ENCODE assay signal across 8 cellular contexts in the genomic region with DNA sequence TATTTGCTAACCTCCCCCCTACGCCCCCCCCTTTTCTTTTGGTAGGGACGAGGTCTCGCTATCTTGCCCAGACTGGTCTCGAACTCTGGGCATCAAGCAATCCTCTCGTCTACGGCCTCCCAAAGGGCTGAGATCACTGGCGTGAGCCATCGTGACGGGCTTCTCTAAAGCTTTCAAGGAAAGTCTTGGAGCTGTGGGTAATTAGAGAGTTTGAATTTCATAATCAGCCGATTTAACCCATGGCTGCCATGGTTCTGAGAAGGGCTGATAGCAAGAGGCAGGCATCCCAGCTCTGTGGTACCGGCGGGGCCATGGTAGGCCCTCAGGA. TPM values are rescaled to one million over a fixed set of nuclear protein-coding genes. Genes with fewer than 3 reads are reported as not detected.
DNase-seq lines count a peak whose midpoint lies in the region; ATAC-seq, FAIRE-seq and TF ChIP-seq lines count a peak whose summit lies in the region.

No MANE protein-coding gene starts in this region.

- no peak for DNase-seq in stimulated activated naive CD8-positive, alpha-beta T cell treated with anti-CD3 and anti-CD28 coated beads, Interleukin-15, Interleukin-2, amounts not matched to agents 100 U/mL and 50 U/mL, for 24 hours
- DNase-seq in body of pancreas (no peak), mucosa of descending colon (peak in 2 of 3 donors; percentile 41 to 60), HTR-8/SVneo (ENCODE audit: insufficient read length, low spot score) (no peak), NCI-H748 treated with DMSO at 0.1 percent for 48 hours (lab: John Stamatoyannopoulos, UW) (no peak), NCI-H1436 treated with DMSO at 0.1 percent for 48 hours (lab: John Stamatoyannopoulos, UW) (no peak), NCI-H446 treated with DMSO at 0.1 percent for 48 hours (lab: John Stamatoyannopoulos, UW) (no peak)

- peaks cover 8% of the 10 kb centered on the region for H3K36me3 Mint-ChIP-seq in stimulated activated naive CD8-positive, alpha-beta T cell treated with anti-CD3 and anti-CD28 coated beads, Interleukin-15, Interleukin-2, amounts not matched to agents 100 ng/mL and 50 ng/mL, for 24 hours (ENCODE audit: low read depth)

- no peak overlapping the region for H3K27ac Mint-ChIP-seq in stimulated activated naive CD8-positive, alpha-beta T cell treated with anti-CD3 and anti-CD28 coated beads, Interleukin-15, Interleukin-2, amounts not matched to agents 100 ng/mL and 50 ng/mL, for 24 hours

- peaks cover 49% of the 10 kb centered on the region for H3K4me1 Mint-ChIP-seq in stimulated activated naive CD8-positive, alpha-beta T cell treated with anti-CD3 and anti-CD28 coated beads, Interleukin-15, Interleukin-2, amounts not matched to agents 100 ng/mL and 50 ng/mL, for 24 hours (ENCODE audit: low read depth)

- H3K27me3 ChIP-seq in body of pancreas, result no peaks in the 10 kb centered on the region

- no peak for FAIRE-seq in HTR-8/SVneo (lab: Jason Lieb, UNC)

- no peak for TF ChIP-seq POLR2A in body of pancreas (IDR thresholded peaks at IDR 0.05)

- peak overlapping the region in 3 of 4 donors; percentile 56 to 95 (median 75) for H3K27ac ChIP-seq in body of pancreas

- TF ChIP-seq CTCF in body of pancreas (IDR thresholded peaks at IDR 0.05) (no peak), mucosa of descending colon (IDR thresholded peaks at IDR 0.05) (no peak)

- peak overlapping the region; percentile 63 for H3K4me3 Mint-ChIP-seq in stimulated activated naive CD8-positive, alpha-beta T cell treated with anti-CD3 and anti-CD28 coated beads, Interleukin-15, Interleukin-2, amounts not matched to agents 100 ng/mL and 50 ng/mL, for 24 hours

- WGBS in body of pancreas, 2 donors, result 65 to 72% methylated on average over 12 of the region's 12 CpGs

- no peak overlapping the region for H3K4me3 ChIP-seq in body of pancreas
- H3K4me3 ChIP-seq in mucosa of descending colon, result no peak overlapping the region

- ATAC-seq in stimulated activated naive CD8-positive, alpha-beta T cell treated with anti-CD3 and anti-CD28 coated beads, Interleukin-15, Interleukin-2, amounts not matched to agents 100 U/mL and 50 U/mL, for 24 hours, result no peak
- no peak for ATAC-seq in body of pancreas
- ATAC-seq in mucosa of descending colon, result no peak

- H3K9me3 ChIP-seq in body of pancreas, result no peaks in the 10 kb centered on the region
- H3K9me3 ChIP-seq in mucosa of descending colon, result no peaks in the 10 kb centered on the region

- H3K4me1 ChIP-seq in body of pancreas (peaks cover 45% of the 10 kb centered on the region), mucosa of descending colon (ENCODE audit: low read depth) (peaks cover 30% of the 10 kb centered on the region)

- intact Hi-C loops in body of pancreas (cut with DNase I), result no loop called here
- intact Hi-C loops in mucosa of descending colon (cut with DNase I, micrococcal nuclease), result no loop called here

- no peaks in the 10 kb centered on the region for H3K9me3 Mint-ChIP-seq in stimulated activated naive CD8-positive, alpha-beta T cell treated with anti-CD3 and anti-CD28 coated beads, Interleukin-15, Interleukin-2, amounts not matched to agents 100 ng/mL and 50 ng/mL, for 24 hours

- H3K36me3 ChIP-seq in body of pancreas (replicated peaks in 1 of 2; ENCODE audit: insufficient read depth in 1 of 2, low read depth in 2 of 2) (no peaks in the 10 kb centered on the region), mucosa of descending colon (ENCODE audit: low read depth) (no peaks in the 10 kb centered on the region)

- H3K27me3 Mint-ChIP-seq in stimulated activated naive CD8-positive, alpha-beta T cell treated with anti-CD3 and anti-CD28 coated beads, Interleukin-15, Interleukin-2, amounts not matched to agents 100 ng/mL and 50 ng/mL, for 24 hours, result no peaks in the 10 kb centered on the region

RNA-seq across cellular contexts. Expression of a gene that starts 0.7 kb away (rescaled TPM):
- total RNA-seq in body of pancreas (10 to 100 TPM; 10.2 to 12.2 TPM), mucosa of descending colon (10 to 100 TPM in 1 of 3 donors, 1 to 10 TPM in 2; 3.0 to 18.0 (median 4.5) TPM)

RNA-seq across cellular contexts. Expression of a gene that starts 1.8 kb away (rescaled TPM):
- total RNA-seq in body of pancreas, result 100 to 1,000 TPM in 1 of 2 donors, 10 to 100 TPM in 1; 47.7 to 152 TPM
- 100 to 1,000 TPM; 124 to 148 (median 145) TPM for total RNA-seq in mucosa of descending colon

RNA-seq across cellular contexts. Expression of a gene that starts 5.5 kb away (rescaled TPM):
- total RNA-seq in body of pancreas (1 to 10 TPM; 3.3 to 6.2 TPM), mucosa of descending colon (10 to 100 TPM; 38.3 to 51.4 (median 48.3) TPM)

RNA-seq across cellular contexts. Expression of a gene that starts 22.2 kb away (rescaled TPM):
- total RNA-seq in body of pancreas, result under 1 TPM in 1 of 2 donors, not detected in 1; 0.33 TPM
- 1 to 10 TPM in 1 of 3 donors, under 1 TPM in 2; 0.23 to 1.9 (median 0.80) TPM for total RNA-seq in mucosa of descending colon

RNA-seq across cellular contexts. Expression of a gene that starts 30.8 kb away (rescaled TPM):
- 10 to 100 TPM in 1 of 2 donors, 1 to 10 TPM in 1; 7.0 to 16.5 TPM for total RNA-seq in body of pancreas
- total RNA-seq in mucosa of descending colon, result 1 to 10 TPM; 7.1 to 9.4 (median 8.6) TPM

Comparison
In these comparisons a context has a peak if more than half of its experiments do, and no peak if none do; other contexts are left out.
1. DNase-seq: peak in mucosa of descending colon (2 of 3); none in stimulated activated naive CD8-positive, alpha-beta T cell treated with anti-CD3 and anti-CD28 coated beads, Interleukin-15, Interleukin-2, amounts not matched to agents 100 U/mL and 50 U/mL, for 24 hours (single experiment), body of pancreas (0 of 4), HTR-8/SVneo (single experiment), NCI-H748 treated with DMSO at 0.1 percent for 48 hours (single experiment), NCI-H1436 treated with DMSO at 0.1 percent for 48 hours (single experiment) and NCI-H446 treated with DMSO at 0.1 percent for 48 hours (single experiment).
2. RNA of a gene that starts 5.5 kb away (total RNA-seq): 38.3 to 51.4 TPM in mucosa of descending colon; 3.3 to 6.2 TPM in body of pancreas; every median in the first group is over 4 times any median in the second.